8 cellular contexts compared by ENCODE assay signal in the genomic region with DNA sequence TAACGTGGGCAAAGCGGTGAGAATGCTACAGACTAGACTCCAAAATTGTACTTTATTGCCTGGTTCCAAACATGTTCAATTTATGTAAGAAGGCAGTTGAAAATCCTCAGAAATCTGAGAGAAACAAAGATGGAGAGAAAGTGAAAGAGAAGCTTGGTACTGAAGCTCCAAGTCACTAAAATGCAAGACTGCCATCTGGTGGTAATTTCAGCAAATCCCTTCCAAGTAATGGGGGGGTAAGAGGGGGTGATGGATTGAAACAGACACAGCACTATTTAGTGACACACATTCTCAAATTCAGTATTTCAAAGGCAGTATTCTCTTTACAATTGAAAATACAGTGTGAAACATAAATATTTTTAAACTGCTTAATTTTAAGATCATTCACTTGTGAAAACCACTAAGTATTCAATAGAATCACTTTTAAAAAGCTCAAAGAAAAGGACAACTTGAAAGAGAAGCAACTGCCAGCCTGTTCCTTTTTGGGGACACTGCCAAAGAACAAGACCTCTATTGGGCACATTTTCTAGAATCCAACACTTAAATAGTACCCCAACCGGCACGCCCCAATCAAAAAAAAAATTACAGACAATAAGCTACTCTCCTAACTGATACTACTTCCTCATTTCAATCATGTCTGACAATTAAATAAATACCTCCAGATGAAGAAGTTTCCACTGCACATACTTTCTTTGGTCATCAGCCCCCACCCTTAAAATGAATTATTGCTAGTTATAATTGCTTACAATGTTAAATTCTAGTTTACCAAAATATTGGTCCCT.
DNase-seq lines count a peak whose midpoint lies in the region; ATAC-seq and TF ChIP-seq lines count a peak whose summit lies in the region.

No MANE protein-coding gene starts in this region.

- TF ChIP-seq CTCF in fibroblast of mammary gland (conservative IDR thresholded peaks at IDR 0.05; ENCODE audit: control insufficient read depth, insufficient read depth, low read depth, low read length) (peak; percentile 96), nephron (IDR thresholded peaks at IDR 0.05; ENCODE audit: unreplicated experiment in 3 of 3) (peak; percentile 83 to 87 (median 86))

- peaks cover 6% of the 10 kb centered on the region for H3K4me1 Mint-ChIP-seq in activated CD4-positive, alpha-beta memory T cell treated with anti-CD3 and anti-CD28 coated beads, Interleukin-2, amount 10 ng/mL, durations not matched to agents 7 days and 5 days
- H3K4me1 Mint-ChIP-seq in nephron = no peaks in the 10 kb centered on the region

- peak overlapping the region; percentile 49 for H3K4me3 Mint-ChIP-seq in activated CD4-positive, alpha-beta memory T cell treated with anti-CD3 and anti-CD28 coated beads, Interleukin-2, amount 10 ng/mL, durations not matched to agents 7 days and 5 days
- peak overlapping the region in 1 of 3 experiments; percentile 9 for H3K4me3 Mint-ChIP-seq in nephron

- peak overlapping the region; percentile 57 for H3K27ac Mint-ChIP-seq in activated CD4-positive, alpha-beta memory T cell treated with anti-CD3 and anti-CD28 coated beads, Interleukin-2, amount 10 ng/mL, durations not matched to agents 7 days and 5 days
- peak overlapping the region; percentile 24 to 67 (median 60) for H3K27ac Mint-ChIP-seq in nephron

- in situ Hi-C loops in Caki2 (cut with HindIII; ENCODE audit: low pct_unique_long_range_greater_than_20kb, low sequenced_read_pairs) = no loop called here

- CTCF ChIA-PET in activated CD4-positive, alpha-beta memory T cell treated with anti-CD3 and anti-CD28 coated beads, Interleukin-2, amount 10 ng/mL, durations not matched to agents 7 days and 5 days (lab: Charles Lee) = interaction anchor here (0.6 to 2.6 kb wide), 26 partner anchors 12 to 1214 kb away, joined by 3 to 20 read pairs (median 4); no protein-coding TSS in a partner anchor

- ATAC-seq in GM19035 (IDR thresholded peaks at IDR 0.05; ENCODE audit: unreplicated experiment) (peak; percentile 90), HG03135 (IDR thresholded peaks at IDR 0.05; ENCODE audit: unreplicated experiment) (peak; percentile 81)

- POLR2A ChIA-PET in activated CD4-positive, alpha-beta memory T cell treated with anti-CD3 and anti-CD28 coated beads, Interleukin-2, amount 10 ng/mL, durations not matched to agents 7 days and 5 days (lab: Charles Lee) = interaction anchor here (0.7 kb wide), 1 partner anchor 34 kb away, joined by 3 read pairs; no protein-coding TSS in a partner anchor

- no peaks in the 10 kb centered on the region for H3K27me3 Mint-ChIP-seq in activated CD4-positive, alpha-beta memory T cell treated with anti-CD3 and anti-CD28 coated beads, Interleukin-2, amount 10 ng/mL, durations not matched to agents 7 days and 5 days
- peaks cover 3% of the 10 kb centered on the region for H3K27me3 Mint-ChIP-seq in nephron (ENCODE audit: low read depth)

- H3K36me3 Mint-ChIP-seq in activated CD4-positive, alpha-beta memory T cell treated with anti-CD3 and anti-CD28 coated beads, Interleukin-2, amount 10 ng/mL, durations not matched to agents 7 days and 5 days (ENCODE audit: low read depth) = no peaks in the 10 kb centered on the region
- H3K36me3 Mint-ChIP-seq in nephron (ENCODE audit: low read depth) = peaks cover under 1% of the 10 kb centered on the region

- no peaks in the 10 kb centered on the region for H3K9me3 Mint-ChIP-seq in activated CD4-positive, alpha-beta memory T cell treated with anti-CD3 and anti-CD28 coated beads, Interleukin-2, amount 10 ng/mL, durations not matched to agents 7 days and 5 days
- H3K9me3 Mint-ChIP-seq in nephron = no peaks in the 10 kb centered on the region

- no peak overlapping the region for H3K4me3 ChIP-seq in fibroblast of mammary gland (ENCODE audit: control insufficient read depth, low read depth, low read length)

- DNase-seq in Caki2 (ENCODE audit: low read depth) (peak; percentile 50), NCI-H2196 (lab: John Stamatoyannopoulos, UW; ENCODE audit: unreplicated experiment) (peak; percentile 81), fibroblast of mammary gland (ENCODE audit: low read depth) (peak; percentile 83), NCI-H187 (lab: John Stamatoyannopoulos, UW) (no peak)
- DNase-seq in activated CD4-positive, alpha-beta memory T cell treated with anti-CD3 and anti-CD28 coated beads, Interleukin-2, amount 10 ng/mL, durations not matched to agents 7 days and 5 days = peak; percentile 28

Comparison
In these comparisons a context has a peak if more than half of its experiments do, and no peak if none do; other contexts are left out.
1. DNase-seq: peak in Caki2 (single experiment), NCI-H2196 (single experiment), activated CD4-positive, alpha-beta memory T cell treated with anti-CD3 and anti-CD28 coated beads, Interleukin-2, amount 10 ng/mL, durations not matched to agents 7 days and 5 days (single experiment) and fibroblast of mammary gland (single experiment); none in NCI-H187 (0 of 2).